In genomic region chr5:181203842-181204560, GRCh38 we compare ENCODE assay signal across 7 cellular contexts. TPM values are rescaled to one million over a fixed set of nuclear protein-coding genes. Genes with fewer than 3 reads are reported as not detected.
DNase-seq lines count a peak whose midpoint lies in the region; ATAC-seq and TF ChIP-seq lines count a peak whose summit lies in the region.
"Had no signal": no experiment of that assay in that cellular context is flagged by ENCODE, and none has a peak within 500 bp of the region (broad histone marks: within the 10 kb centered on the region; RNA-seq: fewer than 3 reads in every experiment).

No MANE protein-coding gene starts in this region.

- H3K4me1 ChIP-seq in heart right ventricle: peaks cover 7 to 53% (median 29%) of the 10 kb centered on the region in 9 donors
- H3K4me1 ChIP-seq in tibial artery: peaks cover 0 to 27% (median 23%) of the 10 kb centered on the region in 4 donors

- H3K27me3 Mint-ChIP-seq in activated CD4-positive, alpha-beta T cell treated with anti-CD3 and anti-CD28 coated beads for 36 hours: peaks cover 20% of the 10 kb centered on the region

- WGBS in heart right ventricle, 2 donors: 2 to 3% methylated on average over 43 to 46 of the region's 47 CpGs

- CTCF ChIA-PET in activated CD4-positive, alpha-beta T cell treated with anti-CD3 and anti-CD28 coated beads for 36 hours (lab: Charles Lee): interaction anchor here (0.6 to 5.6 kb wide), 4 partner anchors 12 to 533 kb away, joined by 3 to 63 read pairs (median 3); partner anchors contain the start of gene RACK1
- CTCF ChIA-PET in HEK293T (lab: Yijun Ruan, JAX): interaction anchor here (0.6 to 2.0 kb wide), 6 partner anchors 12 to 53 kb away, joined by 3 to 7 read pairs (median 4); no protein-coding TSS in a partner anchor

- TF ChIP-seq CTCF in heart right ventricle (IDR thresholded peaks at IDR 0.05) (no peak), tibial artery (IDR thresholded peaks at IDR 0.05) (no peak)

- H3K9me3 Mint-ChIP-seq in activated CD4-positive, alpha-beta T cell treated with anti-CD3 and anti-CD28 coated beads for 36 hours (ENCODE audit: low read depth): no peaks in the 10 kb centered on the region

- H3K4me3 ChIP-seq in heart right ventricle (peak overlapping the region; percentile 64 to 90 (median 74)), tibial artery (peak overlapping the region; percentile 69 to 84)

- ATAC-seq in activated CD4-positive, alpha-beta T cell treated with anti-CD3 and anti-CD28 coated beads for 36 hours: no peak
- ATAC-seq in heart right ventricle (peak in 3 of 8 donors; percentile 1), GM21515 (IDR thresholded peaks at IDR 0.05; ENCODE audit: unreplicated experiment) (no peak)

- no peaks in the 10 kb centered on the region for H3K9me3 ChIP-seq in heart right ventricle
- H3K9me3 ChIP-seq in tibial artery: no peaks in the 10 kb centered on the region
- H3K9me3 ChIP-seq: adrenal gland had no signal

- peaks cover 6% of the 10 kb centered on the region for H3K36me3 Mint-ChIP-seq in activated CD4-positive, alpha-beta T cell treated with anti-CD3 and anti-CD28 coated beads for 36 hours (ENCODE audit: low read depth)

- H3K27ac ChIP-seq in heart right ventricle (peak overlapping the region in 8 of 10 donors; percentile 63 to 87 (median 80)), tibial artery (peak overlapping the region; percentile 86 to 91)

- intact Hi-C loops in activated CD4-positive, alpha-beta T cell treated with anti-CD3 and anti-CD28 coated beads for 36 hours (cut with DNase I, micrococcal nuclease): no loop called here
- intact Hi-C loops in heart right ventricle (cut with DNase I) (no loop called here), tibial artery (cut with DNase I; ENCODE audit: low total_unique reads) (loop anchor here (2.0 kb wide), 1 partner anchor 15 kb away; no protein-coding TSS in a partner anchor)

- POLR2A ChIA-PET in activated CD4-positive, alpha-beta T cell treated with anti-CD3 and anti-CD28 coated beads for 36 hours (lab: Charles Lee): interaction anchor here (0.9 to 2.4 kb wide), 3 partner anchors 11 to 40 kb away, joined by 3 to 7 read pairs (median 4); partner anchors contain the start of gene RACK1
- POLR2A ChIA-PET in HEK293T (lab: Yijun Ruan, JAX): interaction anchor here (1.0 to 7.6 kb wide), 9 partner anchors 12 to 41 kb away, joined by 3 to 164 read pairs (median 6); partner anchors contain the start of genes RACK1 and TRIM41

- peak; percentile 49 for DNase-seq in activated CD4-positive, alpha-beta T cell treated with anti-CD3 and anti-CD28 coated beads for 36 hours
- DNase-seq in activated CD4-positive, alpha-beta T cell treated with anti-CD3 and anti-CD28 coated beads, Interleukin-2, amount 50 U/mL, for 1 hour: no peak
- no peak for DNase-seq in heart right ventricle
- DNase-seq in tibial artery: peak in 1 of 2 donors; percentile 42
- DNase-seq in HEK293T (ENCODE audit: extremely low spot score): no peak

- H3K36me3 ChIP-seq in heart right ventricle: peaks cover 0 to 8% (median 0%) of the 10 kb centered on the region in 9 donors
- H3K36me3 ChIP-seq in tibial artery: peaks cover 0 to 6% (median 0%) of the 10 kb centered on the region in 3 donors
- H3K36me3 ChIP-seq: adrenal gland had no signal

- peaks cover 0 to 28% (median 0%) of the 10 kb centered on the region in 7 donors for H3K27me3 ChIP-seq in heart right ventricle
- H3K27me3 ChIP-seq in tibial artery: no peaks in the 10 kb centered on the region
- H3K27me3 ChIP-seq: adrenal gland had no signal

- H3K4me3 Mint-ChIP-seq in activated CD4-positive, alpha-beta T cell treated with anti-CD3 and anti-CD28 coated beads for 36 hours: peak overlapping the region; percentile 70

- H3K27ac Mint-ChIP-seq in activated CD4-positive, alpha-beta T cell treated with anti-CD3 and anti-CD28 coated beads for 36 hours: no peak overlapping the region

- H3K4me1 Mint-ChIP-seq in activated CD4-positive, alpha-beta T cell treated with anti-CD3 and anti-CD28 coated beads for 36 hours: peaks cover 32% of the 10 kb centered on the region

TF ChIP-seq in HEK293T, 16 proteins besides CTCF, POLR2A, EP300 and RAD21:
- TF ChIP-seq PKNOX1 (IDR thresholded peaks at IDR 0.05) (no peak), SP1 (IDR thresholded peaks at IDR 0.05) (no peak)

RNA-seq across cellular contexts. Expression of gene TRIM7, which starts 1.0 kb away (rescaled TPM):
- 1 to 10 TPM; 1.4 to 1.6 TPM for total RNA-seq in activated CD4-positive, alpha-beta T cell treated with anti-CD3 and anti-CD28 coated beads for 36 hours
- 1 to 10 TPM; 4.4 to 9.5 (median 6.0) TPM for total RNA-seq in heart right ventricle
- 10 to 100 TPM in 1 of 2 donors, 1 to 10 TPM in 1; 3.9 to 30.8 TPM for polyA plus RNA-seq in heart right ventricle

RNA-seq across cellular contexts. Expression of gene TRIM41, which starts 19.1 kb away (rescaled TPM):
- 10 to 100 TPM; 27.0 to 30.7 TPM for total RNA-seq in activated CD4-positive, alpha-beta T cell treated with anti-CD3 and anti-CD28 coated beads for 36 hours
- total RNA-seq in heart right ventricle: 10 to 100 TPM; 17.3 to 28.2 (median 26.0) TPM
- 10 to 100 TPM; 12.1 to 20.5 TPM for polyA plus RNA-seq in heart right ventricle

RNA-seq across cellular contexts. Expression of gene RACK1, which starts 39.7 kb away (rescaled TPM):
- 1,000 to 10,000 TPM; 2,724 to 3,901 TPM for total RNA-seq in activated CD4-positive, alpha-beta T cell treated with anti-CD3 and anti-CD28 coated beads for 36 hours
- total RNA-seq in heart right ventricle: 100 to 1,000 TPM; 581 to 916 (median 631) TPM
- polyA plus RNA-seq in heart right ventricle: 1,000 to 10,000 TPM; 1,025 to 2,221 TPM

RNA-seq across cellular contexts. Expression of gene OR2V2, which starts 56.6 kb away (rescaled TPM):
- total RNA-seq in activated CD4-positive, alpha-beta T cell treated with anti-CD3 and anti-CD28 coated beads for 36 hours: not detected
- not detected for total RNA-seq in heart right ventricle
- polyA plus RNA-seq in heart right ventricle: not detected
- total RNA-seq: adrenal gland had no signal
- polyA plus RNA-seq: adrenal gland had no signal

RNA-seq across cellular contexts. Expression of gene TRIM52, which starts 56.9 kb away (rescaled TPM):
- 10 to 100 TPM; 10.4 to 13.1 TPM for total RNA-seq in activated CD4-positive, alpha-beta T cell treated with anti-CD3 and anti-CD28 coated beads for 36 hours
- 10 to 100 TPM in 1 of 10 donors, 1 to 10 TPM in 9; 5.5 to 15.8 (median 7.5) TPM for total RNA-seq in heart right ventricle
- 10 to 100 TPM in 1 of 2 donors, 1 to 10 TPM in 1; 4.1 to 27.1 TPM for polyA plus RNA-seq in heart right ventricle
